Comparison of ENCODE assay signal across 15 cellular contexts in the genomic region with DNA sequence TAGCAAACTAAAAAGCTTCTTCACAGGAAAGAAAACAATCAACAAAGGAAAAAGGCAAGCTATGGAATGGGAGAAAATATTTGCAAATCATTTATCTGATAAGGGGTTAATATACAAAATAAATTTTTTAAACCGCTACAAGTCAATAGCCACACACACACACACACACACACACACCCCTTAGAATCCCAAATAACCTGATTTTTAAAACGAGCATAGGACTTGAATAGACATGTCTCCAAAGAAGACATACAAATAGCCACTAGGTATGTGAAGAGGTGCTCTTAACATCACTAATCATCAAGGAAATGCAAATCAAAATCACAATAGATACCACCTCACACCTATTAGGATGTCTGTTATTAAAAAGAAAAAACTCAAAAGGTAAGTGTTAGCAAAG.
"Had no signal": no experiment of that assay in that cellular context is flagged by ENCODE, and none has a peak within 500 bp of the region (broad histone marks: within the 10 kb centered on the region; RNA-seq: fewer than 3 reads in every experiment).

No MANE protein-coding gene starts in this region.

- H3K4me1 Mint-ChIP-seq: immature natural killer cell had no signal

- ATAC-seq: left cardiac atrium; naive thymus-derived CD4-positive, alpha-beta T cell; stimulated activated effector memory CD8-positive, alpha-beta T cell treated with anti-CD3 and anti-CD28 coated beads, Interleukin-12 subunit alpha, Interleukin-12 subunit beta, amount 100 ng/mL, for 72 hours had no signal

- H3K27me3 ChIP-seq: vagina had no signal

- H3K9me3 ChIP-seq: vagina had no signal

- H3K4me3 ChIP-seq: esophagus muscularis mucosa, lung, right atrium auricular region, tibial artery, vagina had no signal

- H3K27ac Mint-ChIP-seq: immature natural killer cell; stimulated activated effector memory CD8-positive, alpha-beta T cell treated with anti-CD3 and anti-CD28 coated beads, Interleukin-12 subunit alpha, Interleukin-12 subunit beta, amount 100 ng/mL, for 72 hours had no signal

- H3K4me3 Mint-ChIP-seq: stimulated activated effector memory CD8-positive, alpha-beta T cell treated with anti-CD3 and anti-CD28 coated beads, Interleukin-12 subunit alpha, Interleukin-12 subunit beta, amount 100 ng/mL, for 72 hours had no signal

- H3K36me3 ChIP-seq: esophagus muscularis mucosa, right atrium auricular region, tibial artery, vagina had no signal

- DNase-seq: activated effector memory CD4-positive, alpha-beta T cell treated with anti-CD3 and anti-CD28 coated beads, Interleukin-2, amount 50 U/mL, for 16 hours; activated T-cell treated with anti-CD3 and anti-CD28 coated beads, Interleukin-2, amount 50 U/mL, for 1 hour; dermis blood vessel endothelial cell; hypothalamus; immature natural killer cell; left cardiac atrium; naive thymus-derived CD4-positive, alpha-beta T cell; nucleus accumbens; small intestine; tibial artery had no signal

- H3K27ac ChIP-seq: esophagus muscularis mucosa, right atrium auricular region, tibial artery, vagina had no signal

- H3K36me3 Mint-ChIP-seq: stimulated activated effector memory CD8-positive, alpha-beta T cell treated with anti-CD3 and anti-CD28 coated beads, Interleukin-12 subunit alpha, Interleukin-12 subunit beta, amount 100 ng/mL, for 72 hours had no signal

- H3K4me1 ChIP-seq: esophagus muscularis mucosa, right atrium auricular region, tibial artery, vagina had no signal
